1 cellular context compared by ENCODE assay signal in genomic region chr17:79993390-79994221, GRCh38.
TF ChIP-seq lines count a peak whose summit lies in the region.

No MANE protein-coding gene starts in this region.

TF ChIP-seq in HepG2, 621 proteins besides CTCF, POLR2A, EP300 and RAD21 (continued from another document and continues in another):
- TF ChIP-seq ZNF33A (CRISPR knock-in tag; IDR thresholded peaks at IDR 0.05; ENCODE audit: borderline replicate concordance) (peak; percentile 28; the same call in 1 of the 2 replicates), NFYB (CRISPR knock-in tag; IDR thresholded peaks at IDR 0.05) (peak; percentile 43; the same call in 1 of the 2 replicates), FOSL2 (CRISPR knock-in tag; IDR thresholded peaks at IDR 0.05) (peak; percentile 93), HDAC2 (CRISPR knock-in tag; IDR thresholded peaks at IDR 0.05) (peak; percentile 99), ZNF414 (CRISPR knock-in tag; IDR thresholded peaks at IDR 0.05) (peak; percentile 99), ZNF564 (CRISPR knock-in tag; IDR thresholded peaks at IDR 0.05) (no peak; the same call in 1 of the 2 replicates), ZNF232 (CRISPR knock-in tag; IDR thresholded peaks at IDR 0.05; ENCODE audit: borderline replicate concordance) (peak; percentile 90; the same call in 1 of the 2 replicates), MAZ (IDR thresholded peaks at IDR 0.05; ENCODE audit: borderline replicate concordance, low read depth, low read length) (peak; percentile 99), MAZ (CRISPR knock-in tag; IDR thresholded peaks at IDR 0.05; ENCODE audit: low read depth) (peak; percentile 99), FOXA1 (IDR thresholded peaks at IDR 0.05) (no peak), FOXA1 (CRISPR knock-in tag; IDR thresholded peaks at IDR 0.05) (peak; percentile 92), ZBTB37 (CRISPR knock-in tag; IDR thresholded peaks at IDR 0.05) (no peak; the same call in 1 of the 2 replicates), TBX3 (IDR thresholded peaks at IDR 0.05; ENCODE audit: borderline replicate concordance) (peak; percentile 56; the same call in 1 of the 2 replicates), ZNF619 (CRISPR knock-in tag; IDR thresholded peaks at IDR 0.05) (peak; percentile 96; the same call in 1 of the 2 replicates), ZNF24 (IDR thresholded peaks at IDR 0.05) (peak; percentile 25; the same call in 1 of the 2 replicates), PRDM4 (CRISPR knock-in tag; IDR thresholded peaks at IDR 0.05; ENCODE audit: borderline replicate concordance) (no peak; the same call in 1 of the 2 replicates), EHMT2 (IDR thresholded peaks at IDR 0.05; ENCODE audit: borderline replicate concordance, low read depth, low read length) (no peak), ISX (CRISPR knock-in tag; conservative IDR thresholded peaks at IDR 0.05) (no peak; the same call in 1 of the 2 replicates), PCBP2 (optimal IDR thresholded peaks at IDR 0.05; ENCODE audit: low read depth, low read length, poor library complexity, severe bottlenecking) (no peak), DNMT3B (CRISPR knock-in tag; conservative IDR thresholded peaks at IDR 0.05) (peak; percentile 92), SMAD1 (CRISPR knock-in tag; IDR thresholded peaks at IDR 0.05; ENCODE audit: borderline replicate concordance, low read depth) (peak; percentile 98), KDM5B (CRISPR knock-in tag; IDR thresholded peaks at IDR 0.05; ENCODE audit: borderline replicate concordance) (peak; percentile 75), GATAD1 (CRISPR knock-in tag; IDR thresholded peaks at IDR 0.05) (peak; percentile 82), ATF7-NPFF (CRISPR knock-in tag; IDR thresholded peaks at IDR 0.05; ENCODE audit: low read depth) (peak; percentile 96), MEF2D (CRISPR knock-in tag; IDR thresholded peaks at IDR 0.05) (peak; percentile 98), JDP2 (CRISPR knock-in tag; IDR thresholded peaks at IDR 0.05; ENCODE audit: borderline replicate concordance) (peak; percentile 53; the same call in 1 of the 2 replicates), FOSL1 (CRISPR knock-in tag; IDR thresholded peaks at IDR 0.05; ENCODE audit: borderline replicate concordance) (peak; percentile 56; the same call in 1 of the 2 replicates), MED1 (CRISPR knock-in tag; IDR thresholded peaks at IDR 0.05) (peak; percentile 100), ZNF782 (CRISPR knock-in tag; IDR thresholded peaks at IDR 0.05; ENCODE audit: borderline replicate concordance) (peak; percentile 75; the same call in 1 of the 2 replicates), MLXIP (CRISPR knock-in tag; IDR thresholded peaks at IDR 0.05; ENCODE audit: borderline replicate concordance) (peak; percentile 95; the same call in 1 of the 2 replicates), KDM1A (CRISPR knock-in tag; IDR thresholded peaks at IDR 0.05) (peak; percentile 82; the same call in 1 of the 2 replicates), ZNF556 (CRISPR knock-in tag; IDR thresholded peaks at IDR 0.05; ENCODE audit: borderline replicate concordance) (peak; percentile 96), PHB2 (IDR thresholded peaks at IDR 0.05; ENCODE audit: partially characterized antibody) (no peak), SETDB1 (CRISPR knock-in tag; IDR thresholded peaks at IDR 0.05; ENCODE audit: borderline replicate concordance) (0 out of 2 replicates have a peak, but pooled peaks have one; percentile 10), ZNF761 (CRISPR knock-in tag; conservative IDR thresholded peaks at IDR 0.05) (peak; percentile 95; the same call in 1 of the 2 replicates)
- TF ChIP-seq, protein P1, sequence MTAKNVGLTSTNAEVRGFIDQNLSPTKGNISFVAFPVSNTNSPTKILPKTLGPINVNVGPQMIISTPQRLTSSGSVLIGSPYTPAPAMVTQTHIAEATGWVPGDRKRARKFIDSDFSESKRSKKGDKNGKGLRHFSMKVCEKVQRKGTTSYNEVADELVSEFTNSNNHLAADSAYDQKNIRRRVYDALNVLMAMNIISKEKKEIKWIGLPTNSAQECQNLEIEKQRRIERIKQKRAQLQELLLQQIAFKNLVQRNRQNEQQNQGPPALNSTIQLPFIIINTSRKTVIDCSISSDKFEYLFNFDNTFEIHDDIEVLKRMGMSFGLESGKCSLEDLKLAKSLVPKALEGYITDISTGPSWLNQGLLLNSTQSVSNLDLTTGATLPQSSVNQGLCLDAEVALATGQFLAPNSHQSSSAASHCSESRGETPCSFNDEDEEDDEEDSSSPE (CRISPR knock-in tag; IDR thresholded peaks at IDR 0.05) = peak; percentile 88; the same call in 1 of the 2 replicates
- TF ChIP-seq, protein P2, sequence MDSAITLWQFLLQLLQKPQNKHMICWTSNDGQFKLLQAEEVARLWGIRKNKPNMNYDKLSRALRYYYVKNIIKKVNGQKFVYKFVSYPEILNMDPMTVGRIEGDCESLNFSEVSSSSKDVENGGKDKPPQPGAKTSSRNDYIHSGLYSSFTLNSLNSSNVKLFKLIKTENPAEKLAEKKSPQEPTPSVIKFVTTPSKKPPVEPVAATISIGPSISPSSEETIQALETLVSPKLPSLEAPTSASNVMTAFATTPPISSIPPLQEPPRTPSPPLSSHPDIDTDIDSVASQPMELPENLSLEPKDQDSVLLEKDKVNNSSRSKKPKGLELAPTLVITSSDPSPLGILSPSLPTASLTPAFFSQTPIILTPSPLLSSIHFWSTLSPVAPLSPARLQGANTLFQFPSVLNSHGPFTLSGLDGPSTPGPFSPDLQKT (CRISPR knock-in tag; IDR thresholded peaks at IDR 0.05; ENCODE audit: borderline replicate concordance) = no peak
- TF ChIP-seq, protein P3, sequence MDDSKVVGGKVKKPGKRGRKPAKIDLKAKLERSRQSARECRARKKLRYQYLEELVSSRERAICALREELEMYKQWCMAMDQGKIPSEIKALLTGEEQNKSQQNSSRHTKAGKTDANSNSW (CRISPR knock-in tag; IDR thresholded peaks at IDR 0.05; ENCODE audit: borderline replicate concordance) = peak; percentile 87; the same call in 1 of the 2 replicates
- TF ChIP-seq, protein P4, sequence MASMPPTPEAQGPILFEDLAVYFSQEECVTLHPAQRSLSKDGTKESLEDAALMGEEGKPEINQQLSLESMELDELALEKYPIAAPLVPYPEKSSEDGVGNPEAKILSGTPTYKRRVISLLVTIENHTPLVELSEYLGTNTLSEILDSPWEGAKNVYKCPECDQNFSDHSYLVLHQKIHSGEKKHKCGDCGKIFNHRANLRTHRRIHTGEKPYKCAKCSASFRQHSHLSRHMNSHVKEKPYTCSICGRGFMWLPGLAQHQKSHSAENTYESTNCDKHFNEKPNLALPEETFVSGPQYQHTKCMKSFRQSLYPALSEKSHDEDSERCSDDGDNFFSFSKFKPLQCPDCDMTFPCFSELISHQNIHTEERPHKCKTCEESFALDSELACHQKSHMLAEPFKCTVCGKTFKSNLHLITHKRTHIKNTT (CRISPR knock-in tag; IDR thresholded peaks at IDR 0.05) = no peak
- TF ChIP-seq, protein P5, sequence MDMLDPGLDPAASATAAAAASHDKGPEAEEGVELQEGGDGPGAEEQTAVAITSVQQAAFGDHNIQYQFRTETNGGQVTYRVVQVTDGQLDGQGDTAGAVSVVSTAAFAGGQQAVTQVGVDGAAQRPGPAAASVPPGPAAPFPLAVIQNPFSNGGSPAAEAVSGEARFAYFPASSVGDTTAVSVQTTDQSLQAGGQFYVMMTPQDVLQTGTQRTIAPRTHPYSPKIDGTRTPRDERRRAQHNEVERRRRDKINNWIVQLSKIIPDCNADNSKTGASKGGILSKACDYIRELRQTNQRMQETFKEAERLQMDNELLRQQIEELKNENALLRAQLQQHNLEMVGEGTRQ (IDR thresholded peaks at IDR 0.05; ENCODE audit: low read depth, low read length) = peak; percentile 96
- TF ChIP-seq, protein P5 (CRISPR knock-in tag; IDR thresholded peaks at IDR 0.05; ENCODE audit: borderline replicate concordance) = peak; percentile 98; the same call in 1 of the 2 replicates
- TF ChIP-seq, protein P6, sequence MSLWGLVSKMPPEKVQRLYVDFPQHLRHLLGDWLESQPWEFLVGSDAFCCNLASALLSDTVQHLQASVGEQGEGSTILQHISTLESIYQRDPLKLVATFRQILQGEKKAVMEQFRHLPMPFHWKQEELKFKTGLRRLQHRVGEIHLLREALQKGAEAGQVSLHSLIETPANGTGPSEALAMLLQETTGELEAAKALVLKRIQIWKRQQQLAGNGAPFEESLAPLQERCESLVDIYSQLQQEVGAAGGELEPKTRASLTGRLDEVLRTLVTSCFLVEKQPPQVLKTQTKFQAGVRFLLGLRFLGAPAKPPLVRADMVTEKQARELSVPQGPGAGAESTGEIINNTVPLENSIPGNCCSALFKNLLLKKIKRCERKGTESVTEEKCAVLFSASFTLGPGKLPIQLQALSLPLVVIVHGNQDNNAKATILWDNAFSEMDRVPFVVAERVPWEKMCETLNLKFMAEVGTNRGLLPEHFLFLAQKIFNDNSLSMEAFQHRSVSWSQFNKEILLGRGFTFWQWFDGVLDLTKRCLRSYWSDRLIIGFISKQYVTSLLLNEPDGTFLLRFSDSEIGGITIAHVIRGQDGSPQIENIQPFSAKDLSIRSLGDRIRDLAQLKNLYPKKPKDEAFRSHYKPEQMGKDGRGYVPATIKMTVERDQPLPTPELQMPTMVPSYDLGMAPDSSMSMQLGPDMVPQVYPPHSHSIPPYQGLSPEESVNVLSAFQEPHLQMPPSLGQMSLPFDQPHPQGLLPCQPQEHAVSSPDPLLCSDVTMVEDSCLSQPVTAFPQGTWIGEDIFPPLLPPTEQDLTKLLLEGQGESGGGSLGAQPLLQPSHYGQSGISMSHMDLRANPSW (CRISPR knock-in tag; IDR thresholded peaks at IDR 0.05; ENCODE audit: borderline replicate concordance) = peak; percentile 100
- TF ChIP-seq, protein P7, sequence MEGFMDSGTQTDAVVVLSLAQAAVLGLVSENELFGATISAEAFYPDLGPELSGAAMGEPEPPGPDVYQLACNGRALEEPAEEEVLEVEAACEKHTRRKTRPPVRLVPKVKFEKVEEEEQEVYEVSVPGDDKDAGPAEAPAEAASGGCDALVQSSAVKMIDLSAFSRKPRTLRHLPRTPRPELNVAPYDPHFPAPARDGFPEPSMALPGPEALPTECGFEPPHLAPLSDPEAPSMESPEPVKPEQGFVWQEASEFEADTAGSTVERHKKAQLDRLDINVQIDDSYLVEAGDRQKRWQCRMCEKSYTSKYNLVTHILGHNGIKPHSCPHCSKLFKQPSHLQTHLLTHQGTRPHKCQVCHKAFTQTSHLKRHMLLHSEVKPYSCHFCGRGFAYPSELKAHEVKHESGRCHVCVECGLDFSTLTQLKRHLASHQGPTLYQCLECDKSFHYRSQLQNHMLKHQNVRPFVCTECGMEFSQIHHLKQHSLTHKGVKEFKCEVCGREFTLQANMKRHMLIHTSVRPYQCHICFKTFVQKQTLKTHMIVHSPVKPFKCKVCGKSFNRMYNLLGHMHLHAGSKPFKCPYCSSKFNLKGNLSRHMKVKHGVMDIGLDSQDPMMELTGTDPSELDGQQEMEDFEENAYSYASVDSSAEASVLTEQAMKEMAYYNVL (CRISPR knock-in tag; IDR thresholded peaks at IDR 0.05; ENCODE audit: borderline replicate concordance) = peak; percentile 81; the same call in 1 of the 2 replicates
